In genomic region chr5:149605998-149606721, GRCh38 we compare ENCODE assay signal across 8 cellular contexts. TPM values are rescaled to one million over a fixed set of nuclear protein-coding genes. Genes with fewer than 3 reads are reported as not detected.
DNase-seq lines count a peak whose midpoint lies in the region; ATAC-seq and TF ChIP-seq lines count a peak whose summit lies in the region.

No MANE protein-coding gene starts in this region.

- no peak overlapping the region for H3K4me3 Mint-ChIP-seq in endothelial cell (ENCODE audit: unreplicated experiment)

- H3K9me3 Mint-ChIP-seq in endothelial cell (ENCODE audit: unreplicated experiment): no peaks in the 10 kb centered on the region

- peak overlapping the region; percentile 61 for H3K27ac ChIP-seq in ACC112 (ENCODE audit: low read depth, low read length)

- DNase-seq in T1000 (lab: John Stamatoyannopoulos, UW): peak; percentile 13
- DNase-seq in kidney epithelial cell (ENCODE audit: low read depth): peak; percentile 87
- no peak for DNase-seq in BE2C
- no peak for DNase-seq in endothelial cell (ENCODE audit: low spot score)
- DNase-seq in NCI-H510A (lab: John Stamatoyannopoulos, UW): no peak

- H3K27me3 Mint-ChIP-seq in endothelial cell (ENCODE audit: unreplicated experiment): peaks cover 9% of the 10 kb centered on the region

- H3K4me1 ChIP-seq in ACC112 (ENCODE audit: control insufficient read depth, insufficient read depth, low read length, unreplicated experiment) (peaks cover 12% of the 10 kb centered on the region), BE2C (no peaks in the 10 kb centered on the region)

- no peak overlapping the region for H3K27ac Mint-ChIP-seq in endothelial cell (ENCODE audit: unreplicated experiment)

- H3K9me3 ChIP-seq in BE2C: no peaks in the 10 kb centered on the region; the same call in 1 of the 2 replicates

- H2AFZ ChIP-seq in ACC112 (ENCODE audit: low read length, unreplicated experiment): peak overlapping the region; percentile 62

- H3K79me2 ChIP-seq in ACC112 (ENCODE audit: control insufficient read depth, insufficient read depth, low read length, unreplicated experiment): no peaks in the 10 kb centered on the region

- no peak for TF ChIP-seq CTCF in kidney epithelial cell (IDR thresholded peaks at IDR 0.05; ENCODE audit: insufficient read depth, low read length, poor library complexity, severe bottlenecking)
- no peak for TF ChIP-seq CTCF in BE2C (IDR thresholded peaks at IDR 0.05; ENCODE audit: low read depth, low read length)
- no peak for TF ChIP-seq CTCF in endothelial cell (IDR thresholded peaks at IDR 0.05; ENCODE audit: unreplicated experiment)

- H3K4me3 ChIP-seq in ACC112 (ENCODE audit: low read depth, low read length): no peak overlapping the region
- H3K4me3 ChIP-seq in kidney epithelial cell (ENCODE audit: low read depth, low read length): no peak overlapping the region
- no peak overlapping the region for H3K4me3 ChIP-seq in BE2C (ENCODE audit: low read depth, low read length)

- H3K36me3 Mint-ChIP-seq in endothelial cell (ENCODE audit: low read depth, unreplicated experiment): peaks cover 8% of the 10 kb centered on the region

- H3K27me3 ChIP-seq in ACC112 (ENCODE audit: insufficient read depth, low read length) (no peaks in the 10 kb centered on the region), kidney epithelial cell (ENCODE audit: control insufficient read depth, insufficient read depth, low read length) (no peaks in the 10 kb centered on the region), BE2C (no peaks in the 10 kb centered on the region)

- ATAC-seq in GM19043 (IDR thresholded peaks at IDR 0.05; ENCODE audit: low read depth, unreplicated experiment): peak; percentile 95
- peak; percentile 82 for ATAC-seq in HG03097 (IDR thresholded peaks at IDR 0.05; ENCODE audit: low FRiP score, unreplicated experiment)

- H3K36me3 ChIP-seq in ACC112 (ENCODE audit: insufficient read depth, low read length): no peaks in the 10 kb centered on the region; the same call in 1 of the 2 replicates
- peaks cover 2% of the 10 kb centered on the region for H3K36me3 ChIP-seq in kidney epithelial cell (ENCODE audit: control insufficient read depth, insufficient read depth, low read length)
- no peaks in the 10 kb centered on the region for H3K36me3 ChIP-seq in BE2C

- H3K4me1 Mint-ChIP-seq in endothelial cell (ENCODE audit: unreplicated experiment): no peaks in the 10 kb centered on the region

RNA-seq across cellular contexts. Expression of gene ARHGEF37, which starts 24.9 kb away (rescaled TPM):
- 4.1 and 5.5 TPM in 2 replicates for total RNA-seq in kidney epithelial cell
- 0.23 TPM for polyA plus RNA-seq in BE2C (2012; ENCODE audit: insufficient read depth, insufficient read length, low read depth)
- total RNA-seq in endothelial cell (ENCODE audit: unreplicated experiment): 4.5 TPM

RNA-seq across cellular contexts. Expression of gene CSNK1A1, which starts 54.9 kb away (rescaled TPM):
- 250 and 270 TPM in 2 replicates for total RNA-seq in kidney epithelial cell
- 208 TPM for polyA plus RNA-seq in BE2C (2012; ENCODE audit: insufficient read depth, insufficient read length, low read depth)
- total RNA-seq in endothelial cell (ENCODE audit: unreplicated experiment): 242 TPM

Comparison
In these comparisons a context has a peak if more than half of its experiments do, and no peak if none do; other contexts are left out.
1. DNase-seq: peak in T1000 (single experiment) and kidney epithelial cell (single experiment); none in BE2C (single experiment), endothelial cell (single experiment) and NCI-H510A (single experiment).